ENCODE assay signal across 10 cellular contexts in the genomic region with DNA sequence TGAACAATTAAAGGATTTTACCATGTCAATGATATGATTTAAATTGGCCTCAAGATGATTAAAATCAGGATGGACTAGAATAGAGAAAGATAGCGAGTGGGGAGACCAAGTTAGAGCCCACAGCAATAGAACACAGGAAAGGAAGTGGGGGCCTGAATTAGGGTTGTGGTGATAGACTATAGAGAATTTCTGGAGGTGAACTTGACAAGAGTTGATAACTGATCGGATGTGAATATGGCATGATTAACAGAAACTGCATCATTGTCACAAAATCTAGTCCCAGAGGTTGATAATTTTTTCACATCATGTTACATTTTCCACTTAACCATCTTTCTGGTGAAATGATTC. TPM values are rescaled to one million over a fixed set of nuclear protein-coding genes. Genes with fewer than 3 reads are reported as not detected.
DNase-seq lines count a peak whose midpoint lies in the region; ATAC-seq, FAIRE-seq and TF ChIP-seq lines count a peak whose summit lies in the region.
"Had no signal": no experiment of that assay in that cellular context is flagged by ENCODE, and none has a peak within 500 bp of the region (broad histone marks: within the 10 kb centered on the region; RNA-seq: fewer than 3 reads in every experiment).

No MANE protein-coding gene starts in this region.

- DNase-seq in GM12865 (ENCODE audit: low read depth) (no peak), Karpas-422 (no peak), GM19239 (ENCODE audit: insufficient read length, low spot score) (no peak), KG1 (lab: John Stamatoyannopoulos, UW) (no peak), HPDE6-E6E7 (ENCODE audit: extremely low spot score) (no peak)
- no peak for DNase-seq in effector memory CD4-positive, alpha-beta T cell
- DNase-seq: NCI-H187 treated with DMSO at 0.1 percent for 48 hours had no signal

- no peak for TF ChIP-seq CTCF in GM12865 (IDR thresholded peaks at IDR 0.05; ENCODE audit: insufficient read depth, low read depth, low read length, missing control alignments)

- peak overlapping the region; percentile 60 for H3K4me2 ChIP-seq in Karpas-422 (ENCODE audit: low read depth, low read length, poor library complexity, severe bottlenecking)

- H3K4me3 ChIP-seq in GM12865 (ENCODE audit: low read depth, low read length) (0 out of 2 replicates have a peak overlapping the region, but pooled peaks have one; percentile 2), Karpas-422 (ENCODE audit: low read length) (no peak overlapping the region)
- H3K4me3 ChIP-seq in effector memory CD4-positive, alpha-beta T cell (ENCODE audit: insufficient read depth, low read depth, low read length, poor library complexity, severe bottlenecking) = no peak overlapping the region

- peaks cover 17% of the 10 kb centered on the region for H3K4me1 ChIP-seq in Karpas-422 (ENCODE audit: low read length)
- H3K4me1 ChIP-seq in effector memory CD4-positive, alpha-beta T cell (ENCODE audit: control insufficient read depth, insufficient read depth, low read length, poor library complexity, severe bottlenecking) = no peaks in the 10 kb centered on the region

- H3K27ac ChIP-seq in Karpas-422 (ENCODE audit: low read length) = peak overlapping the region; percentile 59
- H3K27ac ChIP-seq in effector memory CD4-positive, alpha-beta T cell (ENCODE audit: insufficient read depth, low read length, poor library complexity, severe bottlenecking) = no peak overlapping the region

- H3K9ac ChIP-seq in Karpas-422 (ENCODE audit: low read length) = peak overlapping the region; percentile 29

- no peaks in the 10 kb centered on the region for H3K36me3 ChIP-seq in Karpas-422 (ENCODE audit: insufficient read depth, low read length)
- no peaks in the 10 kb centered on the region for H3K36me3 ChIP-seq in effector memory CD4-positive, alpha-beta T cell (ENCODE audit: control insufficient read depth, insufficient read depth, low read length)

- peak overlapping the region; percentile 69 for H2AFZ ChIP-seq in Karpas-422 (ENCODE audit: low read length)

- FAIRE-seq in GM19239 (lab: Jason Lieb, UNC) = no peak
- FAIRE-seq: endometrium had no signal

- no peaks in the 10 kb centered on the region for H3K9me3 ChIP-seq in Karpas-422 (ENCODE audit: low read length)
- no peaks in the 10 kb centered on the region for H3K9me3 ChIP-seq in effector memory CD4-positive, alpha-beta T cell (ENCODE audit: control insufficient read depth, low read length)

- no peaks in the 10 kb centered on the region for H4K20me1 ChIP-seq in Karpas-422 (ENCODE audit: insufficient read depth, low read depth, low read length)

- ATAC-seq in GM19463 (IDR thresholded peaks at IDR 0.05; ENCODE audit: unreplicated experiment) = peak; percentile 37
- peak; percentile 43 for ATAC-seq in HG02970 (IDR thresholded peaks at IDR 0.05; ENCODE audit: low FRiP score, unreplicated experiment)

- H3K79me2 ChIP-seq in Karpas-422 (ENCODE audit: low read length) = no peaks in the 10 kb centered on the region

- H3K9me2 ChIP-seq in Karpas-422 (replicated peaks; ENCODE audit: insufficient read depth, low read length) = no peaks in the 10 kb centered on the region

- no peaks in the 10 kb centered on the region for H3K27me3 ChIP-seq in Karpas-422 (ENCODE audit: low read length)
- H3K27me3 ChIP-seq in effector memory CD4-positive, alpha-beta T cell (replicated peaks; ENCODE audit: control insufficient read depth, insufficient read depth, low read length, poor library complexity, severe bottlenecking) = no peaks in the 10 kb centered on the region

RNA-seq across cellular contexts. Expression of a gene that starts 26.3 kb away (rescaled TPM):
- not detected in 2 replicates for total RNA-seq in Karpas-422 (2014; rRNA removed; shearing (Covaris generic); ENCODE audit: low replicate concordance)
